In the genomic region with DNA sequence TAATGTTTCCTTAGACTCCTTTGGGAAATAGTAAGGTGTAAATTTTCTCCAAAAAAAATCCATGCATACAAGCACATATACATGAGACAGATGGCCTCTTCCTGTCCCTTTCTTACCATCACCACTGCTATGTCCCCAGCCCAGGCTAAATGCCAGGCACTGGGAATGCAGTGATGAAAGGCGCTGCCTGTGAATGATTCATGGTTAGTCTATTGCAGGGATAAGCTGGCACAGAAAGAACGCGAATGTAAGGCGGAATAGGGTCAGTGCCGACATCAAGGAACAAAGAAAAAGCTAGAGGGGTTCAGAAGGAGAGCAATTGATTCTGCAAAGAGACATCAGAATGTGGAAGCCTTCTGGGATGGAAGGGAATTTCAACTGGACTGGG, we compare ENCODE assay signal across 18 cellular contexts. TPM values are rescaled to one million over a fixed set of nuclear protein-coding genes. Genes with fewer than 3 reads are reported as not detected.
DNase-seq lines count a peak whose midpoint lies in the region; ATAC-seq and TF ChIP-seq lines count a peak whose summit lies in the region.
"Had no signal": no experiment of that assay in that cellular context is flagged by ENCODE, and none has a peak within 500 bp of the region (broad histone marks: within the 10 kb centered on the region; RNA-seq: fewer than 3 reads in every experiment).

No MANE protein-coding gene starts in this region.

- H3K36me3 ChIP-seq in left ventricle myocardium inferior, result no peaks in the 10 kb centered on the region
- no peaks in the 10 kb centered on the region for H3K36me3 ChIP-seq in subcutaneous abdominal adipose tissue (ENCODE audit: control insufficient read depth in 5 of 5, insufficient read depth in 5 of 5, low read length in 5 of 5)
- H3K36me3 ChIP-seq: cardiac muscle cell, SJCRH30, thyroid gland had no signal

- H3K4me3 ChIP-seq in left ventricle myocardium inferior (no peak overlapping the region), subcutaneous abdominal adipose tissue (ENCODE audit: low read depth in 1 of 5, low read length in 5 of 5) (no peak overlapping the region)
- H3K4me3 ChIP-seq: cardiac muscle cell, SJCRH30, thyroid gland had no signal

- H3K27ac ChIP-seq in left ventricle myocardium inferior (replicated peaks), result peak overlapping the region; percentile 69
- H3K27ac ChIP-seq in subcutaneous abdominal adipose tissue (ENCODE audit: low read depth, low read length), result peak overlapping the region; percentile 38
- H3K27ac ChIP-seq: 22Rv1, cardiac muscle cell, SJCRH30, thyroid gland had no signal

- no peak overlapping the region for H3K9ac ChIP-seq in subcutaneous abdominal adipose tissue (ENCODE audit: low read length in 5 of 5)

- CTCF ChIA-PET in HEK293T (lab: Yijun Ruan, JAX), result interaction anchor here (2.6 kb wide), 1 partner anchor 168 kb away, joined by 19 read pairs; no protein-coding TSS in a partner anchor

- in situ Hi-C loops in GM13976 (cut with MboI; ENCODE audit: low sequenced_read_pairs, unreplicated experiment), result no loop called here

- no peaks in the 10 kb centered on the region for H3K9me3 ChIP-seq in left ventricle myocardium inferior (replicated peaks)
- no peaks in the 10 kb centered on the region for H3K9me3 ChIP-seq in subcutaneous abdominal adipose tissue (ENCODE audit: control insufficient read depth in 5 of 5, low read length in 5 of 5)
- H3K9me3 ChIP-seq: SJCRH30, thyroid gland had no signal

- ATAC-seq in SK-N-SH treated with all-trans-retinoic acid at 6 μM for 48 hours, result peak; percentile 44; the same call in 2 of the 3 replicates
- no peak for ATAC-seq in GM21447 (IDR thresholded peaks at IDR 0.05; ENCODE audit: unreplicated experiment)
- ATAC-seq: activated naive CD8-positive, alpha-beta T cell treated with anti-CD3 and anti-CD28 coated beads, Interleukin-2, amount 50 U/mL, for 24 hours; left lobe of liver had no signal

- peaks cover 49% of the 10 kb centered on the region for H3K4me1 ChIP-seq in left ventricle myocardium inferior
- H3K4me1 ChIP-seq in subcutaneous abdominal adipose tissue (ENCODE audit: control insufficient read depth in 5 of 5, insufficient read depth in 5 of 5, low read length in 5 of 5), result peaks cover 0 to 46% (median 19%) of the 10 kb centered on the region in 5 donors
- H3K4me1 ChIP-seq: thyroid gland had no signal

- H3K27me3 ChIP-seq in left ventricle myocardium inferior (ENCODE audit: low read depth) (peaks cover 15% of the 10 kb centered on the region), subcutaneous abdominal adipose tissue (ENCODE audit: control insufficient read depth in 5 of 5, insufficient read depth in 4 of 5, low read length in 5 of 5) (peaks cover 0 to 4% (median 0%) of the 10 kb centered on the region in 5 donors)
- H3K27me3 ChIP-seq: cardiac muscle cell, SJCRH30, thyroid gland had no signal

- POLR2A ChIA-PET in HEK293T (lab: Yijun Ruan, JAX), result no interaction called here

- DNase-seq in NCI-H82 (lab: John Stamatoyannopoulos, UW) (peak; percentile 6), NCI-H82 treated with DMSO at 0.1 percent for 48 hours (lab: John Stamatoyannopoulos, UW; ENCODE audit: unreplicated experiment) (no peak), left ventricle myocardium inferior (no peak), HEK293T (ENCODE audit: extremely low spot score) (no peak), GM13976 (ENCODE audit: low spot score) (no peak)
- DNase-seq: activated naive CD8-positive, alpha-beta T cell treated with anti-CD3 and anti-CD28 coated beads, Interleukin-2, amount 50 U/mL, for 24 hours; effector CD4-positive, alpha-beta T cell; SJCRH30; thyroid gland had no signal

- intact Hi-C loops in left ventricle myocardium inferior (cut with micrococcal nuclease), result loop anchor here (10.0 kb wide), 1 partner anchor 63 kb away; no protein-coding TSS in a partner anchor

- TF ChIP-seq CTCF in left ventricle myocardium inferior (IDR thresholded peaks at IDR 0.05; ENCODE audit: borderline replicate concordance) (no peak), GM13976 (IDR thresholded peaks at IDR 0.05; ENCODE audit: borderline replicate concordance, control extremely low read depth, extremely low read depth, insufficient read depth, missing control alignments) (no peak)

TF ChIP-seq in SK-N-SH treated with all-trans-retinoic acid at 6 μM for 48 hours, 23 proteins besides CTCF, POLR2A, EP300 and RAD21 (continues in another document):
- no peak for TF ChIP-seq ZFP3 (CRISPR knock-in tag; IDR thresholded peaks at IDR 0.05)
- TF ChIP-seq PPARA (CRISPR knock-in tag; IDR thresholded peaks at IDR 0.05; ENCODE audit: borderline replicate concordance), result no peak
- no peak for TF ChIP-seq ZC3H10 (CRISPR knock-in tag; IDR thresholded peaks at IDR 0.05)
- TF ChIP-seq ARNTL (CRISPR knock-in tag; IDR thresholded peaks at IDR 0.05; ENCODE audit: borderline replicate concordance, low read depth), result no peak
- no peak for TF ChIP-seq ZNF8 (CRISPR knock-in tag; IDR thresholded peaks at IDR 0.05)
- TF ChIP-seq, protein P1, sequence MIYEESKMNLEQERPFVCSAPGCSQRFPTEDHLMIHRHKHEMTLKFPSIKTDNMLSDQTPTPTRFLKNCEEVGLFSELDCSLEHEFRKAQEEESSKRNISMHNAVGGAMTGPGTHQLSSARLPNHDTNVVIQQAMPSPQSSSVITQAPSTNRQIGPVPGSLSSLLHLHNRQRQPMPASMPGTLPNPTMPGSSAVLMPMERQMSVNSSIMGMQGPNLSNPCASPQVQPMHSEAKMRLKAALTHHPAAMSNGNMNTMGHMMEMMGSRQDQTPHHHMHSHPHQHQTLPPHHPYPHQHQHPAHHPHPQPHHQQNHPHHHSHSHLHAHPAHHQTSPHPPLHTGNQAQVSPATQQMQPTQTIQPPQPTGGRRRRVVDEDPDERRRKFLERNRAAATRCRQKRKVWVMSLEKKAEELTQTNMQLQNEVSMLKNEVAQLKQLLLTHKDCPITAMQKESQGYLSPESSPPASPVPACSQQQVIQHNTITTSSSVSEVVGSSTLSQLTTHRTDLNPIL (CRISPR knock-in tag; IDR thresholded peaks at IDR 0.05; ENCODE audit: low read depth), result no peak
- no peak for TF ChIP-seq RARB (CRISPR knock-in tag; IDR thresholded peaks at IDR 0.05)

TF ChIP-seq in HEK293T, 16 proteins besides CTCF, POLR2A, EP300 and RAD21:
- TF ChIP-seq, protein P2, sequence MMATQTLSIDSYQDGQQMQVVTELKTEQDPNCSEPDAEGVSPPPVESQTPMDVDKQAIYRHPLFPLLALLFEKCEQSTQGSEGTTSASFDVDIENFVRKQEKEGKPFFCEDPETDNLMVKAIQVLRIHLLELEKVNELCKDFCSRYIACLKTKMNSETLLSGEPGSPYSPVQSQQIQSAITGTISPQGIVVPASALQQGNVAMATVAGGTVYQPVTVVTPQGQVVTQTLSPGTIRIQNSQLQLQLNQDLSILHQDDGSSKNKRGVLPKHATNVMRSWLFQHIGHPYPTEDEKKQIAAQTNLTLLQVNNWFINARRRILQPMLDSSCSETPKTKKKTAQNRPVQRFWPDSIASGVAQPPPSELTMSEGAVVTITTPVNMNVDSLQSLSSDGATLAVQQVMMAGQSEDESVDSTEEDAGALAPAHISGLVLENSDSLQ (IDR thresholded peaks at IDR 0.05), result no peak
- TF ChIP-seq FOXM1 (IDR thresholded peaks at IDR 0.05; ENCODE audit: borderline replicate concordance), result no peak
- no peak for TF ChIP-seq ELF4 (IDR thresholded peaks at IDR 0.05)
- TF ChIP-seq L3MBTL2 (conservative IDR thresholded peaks at IDR 0.05), result no peak
- no peak for TF ChIP-seq ZNF384 (IDR thresholded peaks at IDR 0.05)
- TF ChIP-seq SP1 (IDR thresholded peaks at IDR 0.05), result no peak
- no peak for TF ChIP-seq ARNT (IDR thresholded peaks at IDR 0.05)
- TF ChIP-seq NFRKB (IDR thresholded peaks at IDR 0.05), result no peak
- no peak for TF ChIP-seq BHLHE40 (IDR thresholded peaks at IDR 0.05; ENCODE audit: borderline replicate concordance)
- no peak for TF ChIP-seq LEF1 (IDR thresholded peaks at IDR 0.05; ENCODE audit: borderline replicate concordance)

RNA-seq across cellular contexts. Expression of a gene that starts 36.2 kb away (rescaled TPM):
- total RNA-seq in left ventricle myocardium inferior, result 0.91 TPM
- total RNA-seq: activated T-helper 2 cell treated with anti-CD3 and anti-CD28 coated beads, Interferon-gamma antibody, Interleukin-2, Interleukin-4, amounts not matched to agents 10 μg/mL and 5 μg/mL and 100 μg/mL, durations not matched to agents 14 hours and 24 hours and 36 hours; cardiac muscle cell; NCI-H460; progenitor cell of endocrine pancreas; SJCRH30 had no signal
